In the genomic region with DNA sequence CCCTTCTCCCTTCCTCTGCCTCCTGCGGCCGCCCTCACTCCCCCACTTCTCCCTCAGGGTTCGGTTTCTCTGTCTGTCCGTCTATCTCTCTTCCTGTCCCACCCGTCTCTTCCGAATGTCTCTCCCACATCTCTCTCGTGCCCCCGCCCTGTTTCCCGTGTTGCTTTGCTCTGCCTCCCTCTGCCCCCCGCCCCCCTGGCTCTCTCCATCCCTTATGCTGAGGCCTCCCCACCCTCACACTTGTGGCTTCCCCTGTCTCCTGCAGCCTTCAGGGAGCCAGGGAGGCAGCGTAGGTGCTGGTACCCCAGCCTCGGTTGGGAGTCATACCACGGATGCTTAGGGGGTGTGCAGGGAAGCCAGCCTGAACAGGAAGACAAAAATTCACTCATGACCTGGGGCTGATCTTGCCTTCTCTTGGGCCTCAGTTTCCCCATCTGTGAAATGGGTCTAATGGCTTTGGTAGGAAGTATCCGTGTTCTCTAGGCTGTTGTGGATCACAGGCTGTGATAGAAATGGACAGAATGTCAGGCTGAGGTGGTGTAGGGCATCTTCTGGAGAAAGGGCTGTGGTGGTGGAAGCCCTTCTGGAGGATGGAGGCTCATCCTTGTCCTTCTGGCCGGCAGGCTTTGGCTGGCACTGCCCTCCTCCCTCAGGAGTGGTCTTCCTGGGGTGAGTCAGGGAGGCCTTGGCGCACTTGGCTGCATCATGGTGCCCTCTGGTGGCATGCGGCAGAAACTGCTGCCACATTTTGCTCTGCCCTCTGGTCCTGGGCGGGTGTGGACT, we compare ENCODE assay signal across 8 cellular contexts. TPM values are rescaled to one million over a fixed set of nuclear protein-coding genes. Genes with fewer than 3 reads are reported as not detected.
DNase-seq lines count a peak whose midpoint lies in the region; ATAC-seq and TF ChIP-seq lines count a peak whose summit lies in the region.

No MANE protein-coding gene starts in this region.

- DNase-seq in HFFc6 (peak; percentile 56), NCI-H82 treated with DMSO at 0.1 percent for 48 hours (lab: John Stamatoyannopoulos, UW; ENCODE audit: unreplicated experiment) (peak; percentile 38), epithelial cell of esophagus (ENCODE audit: low read depth) (peak; percentile 72), naive B cell (peak; percentile 54)
- peak; percentile 67 for DNase-seq in activated CD8-positive, alpha-beta memory T cell treated with anti-CD3 and anti-CD28 coated beads, Interleukin-2, amount 10 ng/mL, durations not matched to agents 7 days and 5 days
- peak; percentile 22 to 45 for DNase-seq in stimulated activated CD8-positive, alpha-beta memory T cell treated with anti-CD3 and anti-CD28 coated beads, Interleukin-7, amount 100 ng/mL, for 4 hours (ENCODE audit: low read depth in 2 of 2)

- H3K36me3 Mint-ChIP-seq in HFFc6 (ENCODE audit: low read depth): no peaks in the 10 kb centered on the region
- H3K36me3 Mint-ChIP-seq in activated CD8-positive, alpha-beta memory T cell treated with anti-CD3 and anti-CD28 coated beads, Interleukin-2, amount 10 ng/mL, durations not matched to agents 7 days and 5 days: no peaks in the 10 kb centered on the region
- no peaks in the 10 kb centered on the region for H3K36me3 Mint-ChIP-seq in naive B cell

- H3K9me3 Mint-ChIP-seq in HFFc6: no peaks in the 10 kb centered on the region
- H3K9me3 Mint-ChIP-seq in activated CD8-positive, alpha-beta memory T cell treated with anti-CD3 and anti-CD28 coated beads, Interleukin-2, amount 10 ng/mL, durations not matched to agents 7 days and 5 days (ENCODE audit: low read depth): no peaks in the 10 kb centered on the region
- H3K9me3 Mint-ChIP-seq in naive B cell: peaks cover 0 to under 1% (median 0%) of the 10 kb centered on the region in 7 donors

- H3K4me3 ChIP-seq in epithelial cell of esophagus (ENCODE audit: low read length): no peak overlapping the region

- H3K27me3 Mint-ChIP-seq in HFFc6 (ENCODE audit: insufficient read depth): peaks cover 8% of the 10 kb centered on the region
- no peaks in the 10 kb centered on the region for H3K27me3 Mint-ChIP-seq in activated CD8-positive, alpha-beta memory T cell treated with anti-CD3 and anti-CD28 coated beads, Interleukin-2, amount 10 ng/mL, durations not matched to agents 7 days and 5 days
- peaks cover 15 to 38% (median 27%) of the 10 kb centered on the region in 3 donors for H3K27me3 Mint-ChIP-seq in naive B cell

- CTCF ChIA-PET in activated CD8-positive, alpha-beta memory T cell treated with anti-CD3 and anti-CD28 coated beads, Interleukin-2, amount 10 ng/mL, durations not matched to agents 7 days and 5 days (lab: Charles Lee): interaction anchor here (0.8 to 2.9 kb wide), 15 partner anchors 10 to 144 kb away, joined by 3 to 19 read pairs (median 4); partner anchors contain the start of gene FOXO6

- H3K27ac Mint-ChIP-seq in HFFc6: no peak overlapping the region
- H3K27ac Mint-ChIP-seq in activated CD8-positive, alpha-beta memory T cell treated with anti-CD3 and anti-CD28 coated beads, Interleukin-2, amount 10 ng/mL, durations not matched to agents 7 days and 5 days: no peak overlapping the region
- peak overlapping the region in 2 of 6 donors; percentile 81 to 83 for H3K27ac Mint-ChIP-seq in naive B cell

- H3K4me1 Mint-ChIP-seq in HFFc6 (ENCODE audit: low read depth) (peaks cover 27% of the 10 kb centered on the region), naive B cell (no peaks in the 10 kb centered on the region)
- H3K4me1 Mint-ChIP-seq in activated CD8-positive, alpha-beta memory T cell treated with anti-CD3 and anti-CD28 coated beads, Interleukin-2, amount 10 ng/mL, durations not matched to agents 7 days and 5 days: no peaks in the 10 kb centered on the region

- no peak for ATAC-seq in activated CD8-positive, alpha-beta memory T cell treated with anti-CD3 and anti-CD28 coated beads, Interleukin-2, amount 10 ng/mL, durations not matched to agents 7 days and 5 days
- ATAC-seq in naive B cell (ENCODE audit: low read depth in 2 of 2) (peak; percentile 43 to 67), GM18909 (IDR thresholded peaks at IDR 0.05; ENCODE audit: poor library complexity, unreplicated experiment) (no peak)

- H3K4me3 Mint-ChIP-seq in HFFc6 (no peak overlapping the region), naive B cell (no peak overlapping the region)
- H3K4me3 Mint-ChIP-seq in activated CD8-positive, alpha-beta memory T cell treated with anti-CD3 and anti-CD28 coated beads, Interleukin-2, amount 10 ng/mL, durations not matched to agents 7 days and 5 days: no peak overlapping the region

- H3K27ac ChIP-seq in C4-2B: no peak overlapping the region

- peak; percentile 96 for TF ChIP-seq CTCF in C4-2B (conservative IDR thresholded peaks at IDR 0.05)
- TF ChIP-seq CTCF in HFFc6 (IDR thresholded peaks at IDR 0.05): peak; percentile 97
- peak; percentile 91 for TF ChIP-seq CTCF in epithelial cell of esophagus (IDR thresholded peaks at IDR 0.05; ENCODE audit: insufficient read depth, low read depth, low read length, missing control alignments)

RNA-seq across cellular contexts. Expression of gene FOXO6, which starts 55.5 kb away (rescaled TPM):
- under 1 TPM in 2 of 6 experiments, not detected in 4; 0.07 to 0.08 TPM for total RNA-seq in HFFc6 (2021; fragmentation: NEBNext Ultra II Directional; extraction: Animal tissue kit (Norgen Biotek cat#: 25700))
- total RNA-seq in activated CD8-positive, alpha-beta memory T cell treated with anti-CD3 and anti-CD28 coated beads, Interleukin-2, amount 10 ng/mL, durations not matched to agents 7 days and 5 days: not detected
- under 1 TPM in 1 of 6 donors, not detected in 5; 0.21 TPM for polyA plus RNA-seq in naive B cell (ENCODE audit: low read depth in 6 of 6)

Comparison
In these comparisons a context has a peak if more than half of its experiments do, and no peak if none do; other contexts are left out.
1. ATAC-seq: peak in naive B cell (2 of 2); none in activated CD8-positive, alpha-beta memory T cell treated with anti-CD3 and anti-CD28 coated beads, Interleukin-2, amount 10 ng/mL, durations not matched to agents 7 days and 5 days (single experiment) and GM18909 (single experiment).
2. Peak in every context shown above with its lines, with median percentiles within 50 percentile points of each other: CTCF ChIP-seq and DNase-seq.